11 cellular contexts compared by ENCODE assay signal in the genomic region with DNA sequence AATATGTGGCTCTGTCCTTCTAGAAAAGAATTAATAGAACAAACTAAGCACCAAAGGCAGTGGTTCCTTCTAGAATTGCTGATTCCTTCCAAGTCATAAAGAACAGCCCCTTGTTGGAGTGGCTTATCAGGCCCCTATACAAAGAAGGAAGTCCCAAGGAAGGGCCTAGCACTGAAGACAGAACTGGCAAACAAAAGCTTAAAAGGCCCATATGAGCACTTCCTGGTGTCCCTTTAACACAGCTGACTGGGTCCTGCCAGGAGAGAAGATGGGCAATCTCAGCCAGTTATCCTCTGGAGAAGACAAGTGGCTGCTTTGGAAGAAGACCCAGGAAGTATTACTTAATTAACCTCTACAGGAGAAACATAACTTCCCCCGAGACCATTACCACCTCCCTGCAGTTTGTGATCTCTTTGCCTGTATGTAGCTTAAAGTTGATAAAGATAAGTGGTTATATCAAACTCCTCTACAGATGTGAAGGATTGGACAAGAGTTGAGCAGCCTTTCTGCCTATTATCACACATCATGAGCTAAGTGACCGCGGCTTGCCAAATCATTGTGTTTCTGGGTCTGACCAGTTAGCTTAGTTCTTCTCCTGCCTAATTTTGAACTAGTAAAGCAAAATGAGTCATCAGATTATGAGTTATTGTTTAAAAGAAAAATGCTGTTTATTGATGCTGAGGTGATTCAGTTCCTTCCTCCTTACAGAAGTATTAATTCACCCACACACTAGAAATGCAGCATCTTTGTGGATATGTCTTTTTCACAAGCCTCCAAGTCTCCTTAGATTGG. TPM values are rescaled to one million over a fixed set of nuclear protein-coding genes. Genes with fewer than 3 reads are reported as not detected.
DNase-seq lines count a peak whose midpoint lies in the region; ATAC-seq, FAIRE-seq and TF ChIP-seq lines count a peak whose summit lies in the region.
"Had no signal": no experiment of that assay in that cellular context is flagged by ENCODE, and none has a peak within 500 bp of the region (broad histone marks: within the 10 kb centered on the region; RNA-seq: fewer than 3 reads in every experiment).

No MANE protein-coding gene starts in this region.

- H3K9me3 Mint-ChIP-seq in astrocyte (ENCODE audit: unreplicated experiment) = no peaks in the 10 kb centered on the region
- no peaks in the 10 kb centered on the region for H3K9me3 Mint-ChIP-seq in CD4-positive, alpha-beta T cell

- H3K27me3 ChIP-seq in astrocyte (ENCODE audit: insufficient read depth, low read length) = no peaks in the 10 kb centered on the region
- no peaks in the 10 kb centered on the region for H3K27me3 ChIP-seq in CD4-positive, alpha-beta T cell (ENCODE audit: control insufficient read depth, insufficient read depth, low read length)

- H3K9ac ChIP-seq in astrocyte (ENCODE audit: low read length) = no peak overlapping the region

- peak; percentile 8 for DNase-seq in AG20443 (ENCODE audit: low spot score)
- DNase-seq in HT1080 (ENCODE audit: low read depth) = peak; percentile 78
- peak; percentile 56 for DNase-seq in astrocyte (ENCODE audit: low read depth)
- DNase-seq in left lobe of liver (ENCODE audit: low spot score) = no peak
- DNase-seq in NCI-H2227 treated with DMSO at 0.1 percent for 48 hours (lab: John Stamatoyannopoulos, UW) = no peak
- no peak for DNase-seq in CD4-positive, alpha-beta T cell
- DNase-seq in NCI-H510A (lab: John Stamatoyannopoulos, UW) = no peak
- DNase-seq in GM12892 (ENCODE audit: insufficient read length) = no peak
- DNase-seq: cerebellar nuclear complex, GDM1, Karpas-422 had no signal

- CTCF ChIA-PET in CD4-positive, alpha-beta T cell (lab: Charles Lee) = interaction anchor here (2.6 kb wide), 1 partner anchor 73 kb away, joined by 8 read pairs; no protein-coding TSS in a partner anchor

- no peak overlapping the region for H3K4me3 Mint-ChIP-seq in astrocyte (ENCODE audit: unreplicated experiment)
- H3K4me3 Mint-ChIP-seq in CD4-positive, alpha-beta T cell = no peak overlapping the region

- H3K36me3 ChIP-seq in astrocyte (ENCODE audit: insufficient read depth, low read length) = no peaks in the 10 kb centered on the region

- H3K27me3 Mint-ChIP-seq in astrocyte (ENCODE audit: low read depth, unreplicated experiment) = peaks cover 10% of the 10 kb centered on the region
- no peaks in the 10 kb centered on the region for H3K27me3 Mint-ChIP-seq in CD4-positive, alpha-beta T cell

- peaks cover 2% of the 10 kb centered on the region for H3K36me3 Mint-ChIP-seq in astrocyte (ENCODE audit: low read depth, unreplicated experiment)
- H3K36me3 Mint-ChIP-seq in CD4-positive, alpha-beta T cell (ENCODE audit: low read depth) = no peaks in the 10 kb centered on the region

- intact Hi-C loops in CD4-positive, alpha-beta T cell (cut with DNase I, micrococcal nuclease) = no loop called here

- H3K27ac Mint-ChIP-seq in astrocyte (ENCODE audit: unreplicated experiment) = no peak overlapping the region
- no peak overlapping the region for H3K27ac Mint-ChIP-seq in CD4-positive, alpha-beta T cell

- H3K27ac ChIP-seq in astrocyte (ENCODE audit: low read depth, low read length) = peak overlapping the region; percentile 4
- no peak overlapping the region for H3K27ac ChIP-seq in CD4-positive, alpha-beta T cell (ENCODE audit: low read depth, low read length)

- no peak for TF ChIP-seq POLR2A in GM12892 (IDR thresholded peaks at IDR 0.05; ENCODE audit: low read depth, low read length)

- no peaks in the 10 kb centered on the region for H3K79me2 ChIP-seq in astrocyte (ENCODE audit: insufficient read depth, low read length)

- H3K4me1 Mint-ChIP-seq in astrocyte (ENCODE audit: low read depth, unreplicated experiment) = peaks cover 10% of the 10 kb centered on the region
- H3K4me1 Mint-ChIP-seq in CD4-positive, alpha-beta T cell (ENCODE audit: low read depth) = peaks cover 22% of the 10 kb centered on the region

- ATAC-seq in left lobe of liver = peak; percentile 33
- no peak for ATAC-seq in CD4-positive, alpha-beta T cell (ENCODE audit: poor library complexity)

- FAIRE-seq in astrocyte (lab: Jason Lieb, UNC) (peak; percentile 63), GM12892 (lab: Jason Lieb, UNC) (no peak)

- peaks cover 30% of the 10 kb centered on the region for H3K4me1 ChIP-seq in astrocyte (ENCODE audit: insufficient read depth, low read length)

- peak overlapping the region; percentile 42 for H3K4me2 ChIP-seq in astrocyte (ENCODE audit: low read length)

- H3K4me3 ChIP-seq in astrocyte (ENCODE audit: insufficient read depth, low read depth, low read length) = no peak overlapping the region

- no peaks in the 10 kb centered on the region for H3K9me3 ChIP-seq in astrocyte (ENCODE audit: insufficient read depth, low read depth, low read length)
- no peaks in the 10 kb centered on the region for H3K9me3 ChIP-seq in CD4-positive, alpha-beta T cell (ENCODE audit: control insufficient read depth, low read length)

- H2AFZ ChIP-seq in astrocyte (ENCODE audit: low read depth, low read length) = no peak overlapping the region

- POLR2A ChIA-PET in CD4-positive, alpha-beta T cell (lab: Charles Lee) = interaction anchor here (2.4 kb wide), 1 partner anchor 14 kb away, joined by 9 read pairs; the partner anchor contains the start of gene STING1

- TF ChIP-seq CTCF in astrocyte (IDR thresholded peaks at IDR 0.05; ENCODE audit: insufficient read depth, low read depth, low read length) = no peak
- TF ChIP-seq CTCF in CD4-positive, alpha-beta T cell (IDR thresholded peaks at IDR 0.05) = no peak

- H4K20me1 ChIP-seq in astrocyte (ENCODE audit: insufficient read depth, low read length) = no peaks in the 10 kb centered on the region

RNA-seq across cellular contexts. Expression of gene STING1, which starts 13.3 kb away (rescaled TPM):
- 38.7 and 55.8 TPM in 2 replicates for total RNA-seq in HT1080 (2014; rRNA removed; shearing (Covaris generic))
- 60.9 and 62.1 TPM in 2 replicates for polyA plus RNA-seq in HT1080 (2015; cell fraction: cytosol; rRNA removed)
- polyA plus RNA-seq in HT1080 (2015; cell fraction: nucleus; rRNA removed) = 133 and 146 TPM in 2 replicates
- 1.8 and 3.3 TPM in 2 replicates for total RNA-seq in astrocyte
- total RNA-seq in left lobe of liver = 8.0 TPM
- total RNA-seq in CD4-positive, alpha-beta T cell = 100 to 1,000 TPM; 155 to 168 TPM
- polyA plus RNA-seq in GM12892 (2012; ENCODE audit: missing spikeins) = 2.9 TPM

RNA-seq across cellular contexts. Expression of gene SMIM33, which starts 25.0 kb away (rescaled TPM):
- total RNA-seq in HT1080 (2014; rRNA removed; shearing (Covaris generic)) = not detected in 2 replicates
- polyA plus RNA-seq in HT1080 (2015; cell fraction: cytosol; rRNA removed) = not detected in 2 replicates
- polyA plus RNA-seq in HT1080 (2015; cell fraction: nucleus; rRNA removed) = not detected in 2 replicates
- not detected in 2 replicates for total RNA-seq in astrocyte
- total RNA-seq in left lobe of liver = not detected
- under 1 TPM in 1 of 2 experiments, not detected in 1; 0.08 TPM for total RNA-seq in CD4-positive, alpha-beta T cell
- polyA plus RNA-seq in GM12892 (2012; ENCODE audit: missing spikeins) = not detected

RNA-seq across cellular contexts. Expression of gene ECSCR, which starts 33.3 kb away (rescaled TPM):
- 53.3 and 67.7 TPM in 2 replicates for total RNA-seq in HT1080 (2014; rRNA removed; shearing (Covaris generic))
- 54.9 and 60.3 TPM in 2 replicates for polyA plus RNA-seq in HT1080 (2015; cell fraction: cytosol; rRNA removed)
- polyA plus RNA-seq in HT1080 (2015; cell fraction: nucleus; rRNA removed) = 22.4 and 27.3 TPM in 2 replicates
- total RNA-seq in astrocyte (0.96 and 1.00 TPM in 2 replicates), left lobe of liver (2.0 TPM)
- not detected for total RNA-seq in CD4-positive, alpha-beta T cell
- not detected for polyA plus RNA-seq in GM12892 (2012; ENCODE audit: missing spikeins)

RNA-seq across cellular contexts. Expression of gene DNAJC18, which starts 56.5 kb away (rescaled TPM):
- total RNA-seq in HT1080 (2014; rRNA removed; shearing (Covaris generic)) = 5.1 and 11.9 TPM in 2 replicates
- 12.7 and 17.5 TPM in 2 replicates for polyA plus RNA-seq in HT1080 (2015; cell fraction: cytosol; rRNA removed)
- 14.0 and 16.5 TPM in 2 replicates for polyA plus RNA-seq in HT1080 (2015; cell fraction: nucleus; rRNA removed)
- total RNA-seq in astrocyte (18.8 and 21.4 TPM in 2 replicates), left lobe of liver (0.63 TPM)
- 1 to 10 TPM; 7.5 to 8.7 TPM for total RNA-seq in CD4-positive, alpha-beta T cell
- polyA plus RNA-seq in GM12892 (2012; ENCODE audit: missing spikeins) = 14.0 TPM

Comparison
In these comparisons a context has a peak if more than half of its experiments do, and no peak if none do; other contexts are left out.
1. DNase-seq: peak in AG20443 (single experiment), HT1080 (single experiment) and astrocyte (single experiment); none in left lobe of liver (single experiment), NCI-H2227 treated with DMSO at 0.1 percent for 48 hours (single experiment), CD4-positive, alpha-beta T cell (0 of 10), NCI-H510A (single experiment) and GM12892 (single experiment).
2. RNA of gene ECSCR, which starts 33.3 kb away (total RNA-seq): 53.3 to 67.7 TPM in HT1080; 2.0 TPM in left lobe of liver (single experiment), 0.96 to 1.00 TPM in astrocyte and not detected in CD4-positive, alpha-beta T cell; every median in the first group is over 10 times any median in the second.